Comparison of ENCODE assay signal across 37 cellular contexts in the genomic region with DNA sequence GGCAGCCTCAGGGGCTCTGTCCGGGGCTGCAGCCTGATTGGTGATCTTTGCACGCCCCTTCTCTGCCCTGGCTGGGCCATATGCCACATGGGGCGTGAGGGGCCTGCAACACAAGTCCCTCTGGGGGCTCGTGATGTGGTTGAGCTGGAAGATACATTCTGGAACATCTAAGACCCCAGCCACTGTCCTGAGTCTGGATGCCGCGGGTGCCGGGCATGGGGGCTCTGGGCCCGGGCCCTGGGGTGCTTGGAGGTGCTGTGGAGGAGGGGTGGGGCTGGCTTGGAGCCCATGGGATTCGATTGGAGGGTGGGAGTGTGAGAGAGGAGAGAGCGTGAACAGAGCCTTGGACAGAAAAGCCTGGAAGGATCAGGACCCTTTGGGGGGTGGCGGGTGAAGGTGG. TPM values are rescaled to one million over a fixed set of nuclear protein-coding genes. Genes with fewer than 3 reads are reported as not detected.
"Had no signal": no experiment of that assay in that cellular context is flagged by ENCODE, and none has a peak within 500 bp of the region (broad histone marks: within the 10 kb centered on the region; RNA-seq: fewer than 3 reads in every experiment).

No MANE protein-coding gene starts in this region.

- H3K4me2 ChIP-seq: KMS-11 had no signal

- H3K4me3 ChIP-seq: MG63 had no signal

- H3K9ac ChIP-seq: KMS-11 had no signal

- H3K36me3 ChIP-seq: MG63 had no signal

- H3K9me3 ChIP-seq: MG63 had no signal

- H3K27me3 ChIP-seq: MG63 had no signal

- DNase-seq: Karpas-422, Kasumi-1, MG63, MM.1S, MV-4-11, NCI-H1048, NCI-H1092, NCI-H1092 treated with DMSO at 0.1 percent for 48 hours, NCI-H1105, NCI-H1105 treated with DMSO at 0.1 percent for 48 hours, NCI-H1417, NCI-H1417 treated with DMSO at 0.1 percent for 48 hours, NCI-H1436, NCI-H1436 treated with DMSO at 0.1 percent for 48 hours, NCI-H146, NCI-H1694, NCI-H1694 treated with DMSO at 0.1 percent for 48 hours, NCI-H187, NCI-H187 treated with DMSO at 0.1 percent for 48 hours, NCI-H1930, NCI-H2029, NCI-H2029 treated with DMSO at 0.1 percent for 48 hours, NCI-H2081, NCI-H2081 treated with DMSO at 0.1 percent for 48 hours, NCI-H2107, NCI-H2171, NCI-H2171 treated with DMSO at 0.1 percent for 48 hours, NCI-H2227 treated with DMSO at 0.1 percent for 48 hours, NCI-H226, NCI-H345, NCI-H446, NCI-H446 treated with DMSO at 0.1 percent for 48 hours, NCI-H510A, NCI-H510A treated with DMSO at 0.1 percent for 48 hours had no signal

- H3K27ac ChIP-seq: KMS-11 had no signal

RNA-seq across cellular contexts. Expression of gene JPH3, which starts 39.4 kb away (rescaled TPM):
- total RNA-seq: LHCN-M2, MCF 10A had no signal
